Comparison of ENCODE assay signal across 18 cellular contexts in genomic region chr3:162437480-162437879, GRCh38.
DNase-seq lines count a peak whose midpoint lies in the region; ATAC-seq and TF ChIP-seq lines count a peak whose summit lies in the region.
"Had no signal": no experiment of that assay in that cellular context is flagged by ENCODE, and none has a peak within 500 bp of the region (broad histone marks: within the 10 kb centered on the region; RNA-seq: fewer than 3 reads in every experiment).

No MANE protein-coding gene starts in this region.

- no peak overlapping the region for H3K9ac ChIP-seq in neuronal stem cell (ENCODE audit: low read depth, low read length, poor library complexity)
- H3K9ac ChIP-seq: neural progenitor cell had no signal

- no peaks in the 10 kb centered on the region for H3K36me3 ChIP-seq in neuronal stem cell (replicated peaks in 1 of 2; ENCODE audit: control insufficient read depth in 2 of 2, insufficient read depth in 2 of 2, low read length in 2 of 2)
- H3K36me3 ChIP-seq: adrenal gland, left ventricle myocardium inferior, neural progenitor cell had no signal

- no peak for TF ChIP-seq CTCF in astrocyte of the spinal cord (IDR thresholded peaks at IDR 0.05; ENCODE audit: low read depth, low read length)

- DNase-seq in EL (peak; percentile 75), M059J (ENCODE audit: low read depth) (peak; percentile 88), astrocyte of the spinal cord (ENCODE audit: low read depth, low spot score) (peak; percentile 65), neuronal stem cell (ENCODE audit: low spot score) (no peak), NCI-H2029 (lab: John Stamatoyannopoulos, UW) (no peak), ACHN (no peak)
- DNase-seq: activated CD8-positive, alpha-beta memory T cell treated with anti-CD3 and anti-CD28 coated beads, Interleukin-2, amount 50 U/mL, for 48 hours; activated gamma-delta T cell treated with Interleukin-2 at 50 U/mL for 16 hours; adrenal gland; central memory CD4-positive, alpha-beta T cell; left ventricle myocardium inferior; MM.1S; mucosa of descending colon; NCI-H187 treated with DMSO at 0.1 percent for 48 hours; stimulated activated CD4-positive, alpha-beta T cell treated with anti-CD3 and anti-CD28 coated beads, Interleukin-12 subunit alpha, Interleukin-12 subunit beta, amount 100 ng/mL, for 4 hours; T-cell had no signal

- in situ Hi-C loops in astrocyte of the spinal cord (cut with HindIII; ENCODE audit: low sequenced_read_pairs) = no loop called here
- in situ Hi-C loops in ACHN (cut with HindIII; ENCODE audit: low pct_ligation_motif_present, low pct_unique_long_range_greater_than_20kb, low sequenced_read_pairs) = no loop called here

- peak overlapping the region; percentile 69 for H2AFZ ChIP-seq in neuronal stem cell (ENCODE audit: low read length)
- H2AFZ ChIP-seq: neural progenitor cell had no signal

- H2BK15ac ChIP-seq in neuronal stem cell (ENCODE audit: low read length) = no peak overlapping the region

- H2BK12ac ChIP-seq in neuronal stem cell (ENCODE audit: low read length) = no peak overlapping the region

- no CpG with 5 or more reads among the region's 3 CpGs for WGBS in neuronal stem cell (ENCODE audit: extremely low coverage in 2 of 2, insufficient read length in 2 of 2, insufficient replicate concordance in 1 of 2), 2 donors

- no peak overlapping the region for H3K14ac ChIP-seq in neuronal stem cell (ENCODE audit: low read length)

- no peaks in the 10 kb centered on the region for H3K4me1 ChIP-seq in neuronal stem cell (ENCODE audit: control insufficient read depth in 2 of 2, insufficient read depth in 1 of 2, low read depth in 1 of 2, low read length in 2 of 2)
- H3K4me1 ChIP-seq: adrenal gland, left ventricle myocardium inferior, neural progenitor cell had no signal

- H3K27me3 ChIP-seq in neuronal stem cell (ENCODE audit: control insufficient read depth in 3 of 3, insufficient read depth in 3 of 3, low read depth in 1 of 3, low read length in 3 of 3) = no peaks in the 10 kb centered on the region
- H3K27me3 ChIP-seq: adrenal gland, neural progenitor cell had no signal

- H4K91ac ChIP-seq in neuronal stem cell (ENCODE audit: low read depth, low read length, poor library complexity) = no peak overlapping the region

- no peak overlapping the region for H3K4me2 ChIP-seq in neuronal stem cell (ENCODE audit: insufficient read depth, low read length, poor library complexity, severe bottlenecking)
- H3K4me2 ChIP-seq: neural progenitor cell had no signal

- ATAC-seq in HG03045 (IDR thresholded peaks at IDR 0.05; ENCODE audit: unreplicated experiment) = no peak
- ATAC-seq: mucosa of descending colon, T-cell had no signal

- H3K27ac ChIP-seq in neuronal stem cell (replicated peaks; ENCODE audit: low read length) = no peak overlapping the region
- H3K27ac ChIP-seq: adrenal gland, left ventricle myocardium inferior, neural progenitor cell had no signal

- H3K79me1 ChIP-seq in neuronal stem cell (ENCODE audit: low read depth, low read length) = no peaks in the 10 kb centered on the region

- no peak overlapping the region for H3K4ac ChIP-seq in neuronal stem cell (ENCODE audit: low read length)

- no peak overlapping the region for H2BK5ac ChIP-seq in neuronal stem cell (ENCODE audit: low read length)

- H3K9me3 ChIP-seq in neuronal stem cell (replicated peaks in 1 of 2; ENCODE audit: control insufficient read depth in 2 of 2, insufficient read depth in 1 of 2, low read depth in 1 of 2, low read length in 2 of 2) = peaks cover 0 to 5% of the 10 kb centered on the region in 2 donors
- H3K9me3 ChIP-seq: adrenal gland, mucosa of descending colon had no signal

- no peak overlapping the region for H3K23ac ChIP-seq in neuronal stem cell (ENCODE audit: low read depth, low read length, poor library complexity)

- no peak overlapping the region for H3K18ac ChIP-seq in neuronal stem cell (ENCODE audit: low read length)

- H3K4me3 ChIP-seq in astrocyte of the spinal cord (ENCODE audit: low read depth, low read length) (no peak overlapping the region), neuronal stem cell (ENCODE audit: low read length in 2 of 2) (no peak overlapping the region)
- H3K4me3 ChIP-seq: adrenal gland, left ventricle myocardium inferior, mucosa of descending colon, neural progenitor cell had no signal

- H2AK5ac ChIP-seq in neuronal stem cell (ENCODE audit: low read depth, low read length) = no peak overlapping the region

- H4K8ac ChIP-seq in neuronal stem cell (ENCODE audit: low read depth, low read length) = no peak overlapping the region

- no peak overlapping the region for H2BK120ac ChIP-seq in neuronal stem cell (ENCODE audit: low read depth, low read length)

Comparison
In these comparisons a context has a peak if more than half of its experiments do, and no peak if none do; other contexts are left out.
1. DNase-seq: peak in EL (single experiment), M059J (single experiment) and astrocyte of the spinal cord (single experiment); none in neuronal stem cell (single experiment), NCI-H2029 (single experiment) and ACHN (single experiment).